In the genomic region with DNA sequence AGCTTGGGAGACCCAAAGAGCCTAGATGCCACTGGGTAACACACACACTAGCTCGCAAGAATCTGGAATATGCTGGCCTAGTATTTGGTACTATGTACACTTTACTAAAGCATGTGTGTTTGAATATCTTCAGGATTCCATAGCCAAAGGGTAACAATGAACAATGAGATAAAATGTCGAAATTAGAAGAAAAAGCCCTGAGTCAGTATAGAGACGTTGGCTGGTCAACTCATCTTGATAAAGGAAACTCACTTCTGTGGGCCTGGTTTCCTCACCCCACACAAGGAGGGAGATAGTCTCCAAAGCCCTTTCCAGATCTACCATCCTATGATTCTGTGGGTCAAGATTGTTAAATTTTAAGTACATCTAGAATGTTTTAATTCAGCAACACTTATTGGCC, we compare ENCODE assay signal across 1 cellular context.
TF ChIP-seq lines count a peak whose summit lies in the region.

No MANE protein-coding gene starts in this region.

TF ChIP-seq in K562, 482 proteins besides CTCF, POLR2A, EP300 and RAD21 (continued from another document):
- TF ChIP-seq, protein P1, sequence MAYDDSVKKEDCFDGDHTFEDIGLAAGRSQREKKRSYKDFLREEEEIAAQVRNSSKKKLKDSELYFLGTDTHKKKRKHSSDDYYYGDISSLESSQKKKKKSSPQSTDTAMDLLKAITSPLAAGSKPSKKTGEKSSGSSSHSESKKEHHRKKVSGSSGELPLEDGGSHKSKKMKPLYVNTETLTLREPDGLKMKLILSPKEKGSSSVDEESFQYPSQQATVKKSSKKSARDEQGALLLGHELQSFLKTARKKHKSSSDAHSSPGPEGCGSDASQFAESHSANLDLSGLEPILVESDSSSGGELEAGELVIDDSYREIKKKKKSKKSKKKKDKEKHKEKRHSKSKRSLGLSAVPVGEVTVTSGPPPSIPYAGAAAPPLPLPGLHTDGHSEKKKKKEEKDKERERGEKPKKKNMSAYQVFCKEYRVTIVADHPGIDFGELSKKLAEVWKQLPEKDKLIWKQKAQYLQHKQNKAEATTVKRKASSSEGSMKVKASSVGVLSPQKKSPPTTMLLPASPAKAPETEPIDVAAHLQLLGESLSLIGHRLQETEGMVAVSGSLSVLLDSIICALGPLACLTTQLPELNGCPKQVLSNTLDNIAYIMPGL (CRISPR knock-in tag; IDR thresholded peaks at IDR 0.05), result no peak
- TF ChIP-seq, protein P2, sequence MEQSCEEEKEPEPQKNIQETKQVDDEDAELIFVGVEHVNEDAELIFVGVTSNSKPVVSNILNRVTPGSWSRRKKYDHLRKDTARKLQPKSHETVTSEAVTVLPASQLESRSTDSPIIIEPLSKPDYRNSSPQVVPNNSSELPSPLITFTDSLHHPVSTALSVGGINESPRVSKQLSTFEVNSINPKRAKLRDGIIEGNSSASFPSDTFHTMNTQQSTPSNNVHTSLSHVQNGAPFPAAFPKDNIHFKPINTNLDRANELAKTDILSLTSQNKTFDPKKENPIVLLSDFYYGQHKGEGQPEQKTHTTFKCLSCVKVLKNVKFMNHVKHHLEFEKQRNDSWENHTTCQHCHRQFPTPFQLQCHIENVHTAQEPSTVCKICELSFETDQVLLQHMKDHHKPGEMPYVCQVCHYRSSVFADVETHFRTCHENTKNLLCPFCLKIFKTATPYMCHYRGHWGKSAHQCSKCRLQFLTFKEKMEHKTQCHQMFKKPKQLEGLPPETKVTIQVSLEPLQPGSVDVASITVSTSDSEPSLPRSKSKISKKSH (CRISPR knock-in tag; IDR thresholded peaks at IDR 0.05), result no peak
- TF ChIP-seq, protein P3, sequence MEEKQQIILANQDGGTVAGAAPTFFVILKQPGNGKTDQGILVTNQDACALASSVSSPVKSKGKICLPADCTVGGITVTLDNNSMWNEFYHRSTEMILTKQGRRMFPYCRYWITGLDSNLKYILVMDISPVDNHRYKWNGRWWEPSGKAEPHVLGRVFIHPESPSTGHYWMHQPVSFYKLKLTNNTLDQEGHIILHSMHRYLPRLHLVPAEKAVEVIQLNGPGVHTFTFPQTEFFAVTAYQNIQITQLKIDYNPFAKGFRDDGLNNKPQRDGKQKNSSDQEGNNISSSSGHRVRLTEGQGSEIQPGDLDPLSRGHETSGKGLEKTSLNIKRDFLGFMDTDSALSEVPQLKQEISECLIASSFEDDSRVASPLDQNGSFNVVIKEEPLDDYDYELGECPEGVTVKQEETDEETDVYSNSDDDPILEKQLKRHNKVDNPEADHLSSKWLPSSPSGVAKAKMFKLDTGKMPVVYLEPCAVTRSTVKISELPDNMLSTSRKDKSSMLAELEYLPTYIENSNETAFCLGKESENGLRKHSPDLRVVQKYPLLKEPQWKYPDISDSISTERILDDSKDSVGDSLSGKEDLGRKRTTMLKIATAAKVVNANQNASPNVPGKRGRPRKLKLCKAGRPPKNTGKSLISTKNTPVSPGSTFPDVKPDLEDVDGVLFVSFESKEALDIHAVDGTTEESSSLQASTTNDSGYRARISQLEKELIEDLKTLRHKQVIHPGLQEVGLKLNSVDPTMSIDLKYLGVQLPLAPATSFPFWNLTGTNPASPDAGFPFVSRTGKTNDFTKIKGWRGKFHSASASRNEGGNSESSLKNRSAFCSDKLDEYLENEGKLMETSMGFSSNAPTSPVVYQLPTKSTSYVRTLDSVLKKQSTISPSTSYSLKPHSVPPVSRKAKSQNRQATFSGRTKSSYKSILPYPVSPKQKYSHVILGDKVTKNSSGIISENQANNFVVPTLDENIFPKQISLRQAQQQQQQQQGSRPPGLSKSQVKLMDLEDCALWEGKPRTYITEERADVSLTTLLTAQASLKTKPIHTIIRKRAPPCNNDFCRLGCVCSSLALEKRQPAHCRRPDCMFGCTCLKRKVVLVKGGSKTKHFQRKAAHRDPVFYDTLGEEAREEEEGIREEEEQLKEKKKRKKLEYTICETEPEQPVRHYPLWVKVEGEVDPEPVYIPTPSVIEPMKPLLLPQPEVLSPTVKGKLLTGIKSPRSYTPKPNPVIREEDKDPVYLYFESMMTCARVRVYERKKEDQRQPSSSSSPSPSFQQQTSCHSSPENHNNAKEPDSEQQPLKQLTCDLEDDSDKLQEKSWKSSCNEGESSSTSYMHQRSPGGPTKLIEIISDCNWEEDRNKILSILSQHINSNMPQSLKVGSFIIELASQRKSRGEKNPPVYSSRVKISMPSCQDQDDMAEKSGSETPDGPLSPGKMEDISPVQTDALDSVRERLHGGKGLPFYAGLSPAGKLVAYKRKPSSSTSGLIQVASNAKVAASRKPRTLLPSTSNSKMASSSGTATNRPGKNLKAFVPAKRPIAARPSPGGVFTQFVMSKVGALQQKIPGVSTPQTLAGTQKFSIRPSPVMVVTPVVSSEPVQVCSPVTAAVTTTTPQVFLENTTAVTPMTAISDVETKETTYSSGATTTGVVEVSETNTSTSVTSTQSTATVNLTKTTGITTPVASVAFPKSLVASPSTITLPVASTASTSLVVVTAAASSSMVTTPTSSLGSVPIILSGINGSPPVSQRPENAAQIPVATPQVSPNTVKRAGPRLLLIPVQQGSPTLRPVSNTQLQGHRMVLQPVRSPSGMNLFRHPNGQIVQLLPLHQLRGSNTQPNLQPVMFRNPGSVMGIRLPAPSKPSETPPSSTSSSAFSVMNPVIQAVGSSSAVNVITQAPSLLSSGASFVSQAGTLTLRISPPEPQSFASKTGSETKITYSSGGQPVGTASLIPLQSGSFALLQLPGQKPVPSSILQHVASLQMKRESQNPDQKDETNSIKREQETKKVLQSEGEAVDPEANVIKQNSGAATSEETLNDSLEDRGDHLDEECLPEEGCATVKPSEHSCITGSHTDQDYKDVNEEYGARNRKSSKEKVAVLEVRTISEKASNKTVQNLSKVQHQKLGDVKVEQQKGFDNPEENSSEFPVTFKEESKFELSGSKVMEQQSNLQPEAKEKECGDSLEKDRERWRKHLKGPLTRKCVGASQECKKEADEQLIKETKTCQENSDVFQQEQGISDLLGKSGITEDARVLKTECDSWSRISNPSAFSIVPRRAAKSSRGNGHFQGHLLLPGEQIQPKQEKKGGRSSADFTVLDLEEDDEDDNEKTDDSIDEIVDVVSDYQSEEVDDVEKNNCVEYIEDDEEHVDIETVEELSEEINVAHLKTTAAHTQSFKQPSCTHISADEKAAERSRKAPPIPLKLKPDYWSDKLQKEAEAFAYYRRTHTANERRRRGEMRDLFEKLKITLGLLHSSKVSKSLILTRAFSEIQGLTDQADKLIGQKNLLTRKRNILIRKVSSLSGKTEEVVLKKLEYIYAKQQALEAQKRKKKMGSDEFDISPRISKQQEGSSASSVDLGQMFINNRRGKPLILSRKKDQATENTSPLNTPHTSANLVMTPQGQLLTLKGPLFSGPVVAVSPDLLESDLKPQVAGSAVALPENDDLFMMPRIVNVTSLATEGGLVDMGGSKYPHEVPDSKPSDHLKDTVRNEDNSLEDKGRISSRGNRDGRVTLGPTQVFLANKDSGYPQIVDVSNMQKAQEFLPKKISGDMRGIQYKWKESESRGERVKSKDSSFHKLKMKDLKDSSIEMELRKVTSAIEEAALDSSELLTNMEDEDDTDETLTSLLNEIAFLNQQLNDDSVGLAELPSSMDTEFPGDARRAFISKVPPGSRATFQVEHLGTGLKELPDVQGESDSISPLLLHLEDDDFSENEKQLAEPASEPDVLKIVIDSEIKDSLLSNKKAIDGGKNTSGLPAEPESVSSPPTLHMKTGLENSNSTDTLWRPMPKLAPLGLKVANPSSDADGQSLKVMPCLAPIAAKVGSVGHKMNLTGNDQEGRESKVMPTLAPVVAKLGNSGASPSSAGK (IDR thresholded peaks at IDR 0.05), result no peak
- no peak for TF ChIP-seq BCOR (IDR thresholded peaks at IDR 0.05)
- peak; percentile 68 for TF ChIP-seq C11orf30 (IDR thresholded peaks at IDR 0.05; ENCODE audit: low read depth)
- TF ChIP-seq KLF10 (CRISPR knock-in tag; IDR thresholded peaks at IDR 0.05), result no peak
- no peak for TF ChIP-seq ZC3H11A (IDR thresholded peaks at IDR 0.05; ENCODE audit: low read depth, low read length)
- TF ChIP-seq MAFF (IDR thresholded peaks at IDR 0.05; ENCODE audit: low read length), result peak; percentile 59; the same call in 1 of the 2 replicates
- peak; percentile 41; the same call in 1 of the 2 replicates for TF ChIP-seq MAFK (IDR thresholded peaks at IDR 0.05; ENCODE audit: low read length)
- TF ChIP-seq KLF13 (tag; IDR thresholded peaks at IDR 0.05; ENCODE audit: borderline replicate concordance, low read depth), result no peak
- TF ChIP-seq, protein P4, sequence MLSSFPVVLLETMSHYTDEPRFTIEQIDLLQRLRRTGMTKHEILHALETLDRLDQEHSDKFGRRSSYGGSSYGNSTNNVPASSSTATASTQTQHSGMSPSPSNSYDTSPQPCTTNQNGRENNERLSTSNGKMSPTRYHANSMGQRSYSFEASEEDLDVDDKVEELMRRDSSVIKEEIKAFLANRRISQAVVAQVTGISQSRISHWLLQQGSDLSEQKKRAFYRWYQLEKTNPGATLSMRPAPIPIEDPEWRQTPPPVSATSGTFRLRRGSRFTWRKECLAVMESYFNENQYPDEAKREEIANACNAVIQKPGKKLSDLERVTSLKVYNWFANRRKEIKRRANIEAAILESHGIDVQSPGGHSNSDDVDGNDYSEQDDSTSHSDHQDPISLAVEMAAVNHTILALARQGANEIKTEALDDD (IDR thresholded peaks at IDR 0.05), result peak; percentile 57
- TF ChIP-seq CEBPB (tag; IDR thresholded peaks at IDR 0.05), result peak; percentile 25
- no peak for TF ChIP-seq SP1 (CRISPR knock-in tag; IDR thresholded peaks at IDR 0.05)
- TF ChIP-seq MAFG (tag; conservative IDR thresholded peaks at IDR 0.05), result peak; percentile 67
- TF ChIP-seq HDAC1 (IDR thresholded peaks at IDR 0.05), result no peak
- TF ChIP-seq SOX6 (IDR thresholded peaks at IDR 0.05), result peak; percentile 57; the same call in 1 of the 2 replicates
- peak; percentile 70 for TF ChIP-seq NFE2 (IDR thresholded peaks at IDR 0.05; ENCODE audit: low read depth)
